ENCODE assay signal across 11 cellular contexts in genomic region chr21:24955275-24955961, GRCh38.
DNase-seq lines count a peak whose midpoint lies in the region; ATAC-seq and TF ChIP-seq lines count a peak whose summit lies in the region.
"Had no signal": no experiment of that assay in that cellular context is flagged by ENCODE, and none has a peak within 500 bp of the region (broad histone marks: within the 10 kb centered on the region; RNA-seq: fewer than 3 reads in every experiment).

No MANE protein-coding gene starts in this region.

- POLR2A ChIA-PET in PC-3 (lab: Charles Lee; ENCODE audit: unreplicated experiment) (no interaction called here), A673 (lab: Charles Lee; ENCODE audit: low non-redundant PET) (no interaction called here)

- H3K9me3 ChIP-seq in PC-3 (ENCODE audit: low read length) = no peaks in the 10 kb centered on the region
- H3K9me3 ChIP-seq in A673 (ENCODE audit: low read depth, low read length, poor library complexity, severe bottlenecking) = peaks cover 9% of the 10 kb centered on the region
- H3K9me3 ChIP-seq: neutrophil had no signal

- DNase-seq in NCI-H1105 (lab: John Stamatoyannopoulos, UW) (no peak), PC-3 (no peak), A673 (ENCODE audit: low spot score) (no peak), nephron progenitor cell (no peak)
- DNase-seq: amniotic stem cell; CD8-positive, alpha-beta T cell had no signal

- peaks cover 36% of the 10 kb centered on the region for H3K4me1 ChIP-seq in KMS-11 (ENCODE audit: low read depth, poor library complexity, severe bottlenecking)
- H3K4me1 ChIP-seq in PC-3 (ENCODE audit: insufficient read depth, low read length) = no peaks in the 10 kb centered on the region
- H3K4me1 ChIP-seq in A673 (ENCODE audit: insufficient read depth, low read length, poor library complexity, severe bottlenecking) = no peaks in the 10 kb centered on the region

- ATAC-seq in GM18505 (IDR thresholded peaks at IDR 0.05; ENCODE audit: unreplicated experiment) (peak; percentile 81), GM19397 (IDR thresholded peaks at IDR 0.05; ENCODE audit: unreplicated experiment) (peak; percentile 93), HG02885 (IDR thresholded peaks at IDR 0.05; ENCODE audit: poor library complexity, unreplicated experiment) (peak; percentile 94), PC-3 (no peak)
- ATAC-seq: CD8-positive, alpha-beta T cell had no signal

- H3K27ac ChIP-seq in KMS-11 = peak overlapping the region; percentile 53
- no peak overlapping the region for H3K27ac ChIP-seq in PC-3 (ENCODE audit: low read length)
- H3K27ac ChIP-seq in A673 (ENCODE audit: low read depth, low read length, poor library complexity, severe bottlenecking) = no peak overlapping the region
- H3K27ac ChIP-seq: neutrophil had no signal

- no peaks in the 10 kb centered on the region for H3K36me3 ChIP-seq in KMS-11 (ENCODE audit: insufficient read depth)
- no peaks in the 10 kb centered on the region for H3K36me3 ChIP-seq in PC-3 (ENCODE audit: low read depth, low read length)
- no peaks in the 10 kb centered on the region for H3K36me3 ChIP-seq in A673 (ENCODE audit: insufficient read depth, low read length, poor library complexity, severe bottlenecking)
- H3K36me3 ChIP-seq: neutrophil had no signal

- no peak overlapping the region for H3K4me3 Mint-ChIP-seq in nephron progenitor cell
- H3K4me3 Mint-ChIP-seq: CD8-positive, alpha-beta T cell had no signal

- no peak overlapping the region for H3K4me3 ChIP-seq in KMS-11 (IDR thresholded peaks at IDR 0.05; ENCODE audit: insufficient read depth, low read depth, low read length)
- no peak overlapping the region for H3K4me3 ChIP-seq in PC-3 (ENCODE audit: low read length)
- no peak overlapping the region for H3K4me3 ChIP-seq in A673 (ENCODE audit: low read depth, low read length, poor library complexity, severe bottlenecking)

- H2AFZ ChIP-seq in KMS-11 (ENCODE audit: low read depth) = peak overlapping the region; percentile 1; the same call in 1 of the 2 replicates
- no peak overlapping the region for H2AFZ ChIP-seq in PC-3 (ENCODE audit: low read length)

- H3K27me3 ChIP-seq in KMS-11 (ENCODE audit: insufficient read depth, low read depth) = no peaks in the 10 kb centered on the region
- H3K27me3 ChIP-seq in PC-3 (ENCODE audit: low read length) = no peaks in the 10 kb centered on the region
- no peaks in the 10 kb centered on the region for H3K27me3 ChIP-seq in A673 (replicated peaks; ENCODE audit: insufficient read depth, low read depth, low read length, poor library complexity)
- H3K27me3 ChIP-seq: neutrophil had no signal

- H3K4me1 Mint-ChIP-seq in nephron progenitor cell = no peaks in the 10 kb centered on the region

- TF ChIP-seq CTCF in KMS-11 (conservative IDR thresholded peaks at IDR 0.05; ENCODE audit: low read depth, low read length) (no peak), PC-3 (conservative IDR thresholded peaks at IDR 0.05; ENCODE audit: low read depth, low read length) (no peak), A673 (conservative IDR thresholded peaks at IDR 0.05; ENCODE audit: low read depth, low read length) (no peak), nephron progenitor cell (IDR thresholded peaks at IDR 0.05) (no peak)

- peaks cover 31% of the 10 kb centered on the region for H3K9me3 Mint-ChIP-seq in nephron progenitor cell

- no peaks in the 10 kb centered on the region for H3K9me2 ChIP-seq in PC-3 (replicated peaks; ENCODE audit: low read length)

- no peak overlapping the region for H3K27ac Mint-ChIP-seq in nephron progenitor cell
- H3K27ac Mint-ChIP-seq: CD8-positive, alpha-beta T cell had no signal

- H3K36me3 Mint-ChIP-seq in nephron progenitor cell (ENCODE audit: low read depth) = no peaks in the 10 kb centered on the region
- H3K36me3 Mint-ChIP-seq: CD8-positive, alpha-beta T cell had no signal

- BruUV-seq in PC-3 (replicated peaks; lab: Mats Ljungman, UMichigan) (no TSS peak), A673 (replicated peaks; lab: Mats Ljungman, UMichigan) (no TSS peak)

- CTCF ChIA-PET in PC-3 (lab: Charles Lee) = no interaction called here
- CTCF ChIA-PET in A673 (lab: Charles Lee) = no interaction called here

- no peaks in the 10 kb centered on the region for H3F3A ChIP-seq in PC-3 (ENCODE audit: low read length, unreplicated experiment)

- no peak for TF ChIP-seq POLR2A in GM18505 (IDR thresholded peaks at IDR 0.05; ENCODE audit: borderline replicate concordance, extremely low read depth, insufficient read depth, insufficient read length)

- no peaks in the 10 kb centered on the region for H3K27me3 Mint-ChIP-seq in nephron progenitor cell (ENCODE audit: low read depth, poor library complexity)

- peak overlapping the region; percentile 70 for H3K4me2 ChIP-seq in KMS-11
- no peak overlapping the region for H3K4me2 ChIP-seq in PC-3 (ENCODE audit: low read length)

- intact Hi-C loops in PC-3 (cut with micrococcal nuclease) = no loop called here
- intact Hi-C loops in A673 (cut with micrococcal nuclease; ENCODE audit: unreplicated experiment) = no loop called here

- H4K20me1 ChIP-seq in KMS-11 (ENCODE audit: insufficient read depth) (no peaks in the 10 kb centered on the region), PC-3 (ENCODE audit: low read length) (no peaks in the 10 kb centered on the region)

- no peaks in the 10 kb centered on the region for H3K79me2 ChIP-seq in KMS-11 (ENCODE audit: insufficient read depth, low read depth)
- H3K79me2 ChIP-seq in PC-3 (ENCODE audit: low read length) = no peaks in the 10 kb centered on the region

- no peak overlapping the region for H3K9ac ChIP-seq in KMS-11
- no peak overlapping the region for H3K9ac ChIP-seq in PC-3 (ENCODE audit: low read length)
